9 cellular contexts compared by ENCODE assay signal in the genomic region with DNA sequence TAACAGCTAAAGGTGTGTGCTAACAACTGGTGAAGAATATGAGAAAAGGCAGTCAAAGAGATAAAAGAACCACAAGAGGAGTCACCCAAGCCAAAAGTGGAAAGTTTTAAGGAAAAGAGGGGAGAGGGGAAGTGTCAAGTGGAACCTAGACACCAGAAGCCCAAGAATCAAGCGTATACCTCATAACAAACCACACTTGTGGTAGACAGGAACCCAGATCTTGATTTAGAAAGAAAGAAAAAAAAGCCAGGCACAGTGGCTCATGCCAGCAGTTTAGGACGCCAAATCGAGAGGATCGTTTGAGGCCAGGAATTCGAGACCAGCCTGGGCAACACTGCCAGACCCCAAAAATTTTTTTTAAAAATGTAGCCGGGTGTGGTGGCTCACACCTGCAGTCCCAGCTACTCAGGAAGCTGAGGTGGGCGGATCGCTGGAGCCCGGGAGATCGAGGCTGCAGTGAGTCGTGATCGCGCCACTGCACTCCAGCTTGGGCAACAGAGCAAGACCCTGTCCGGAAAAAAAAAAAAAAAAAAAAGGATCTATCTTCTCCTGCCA. TPM values are rescaled to one million over a fixed set of nuclear protein-coding genes. Genes with fewer than 3 reads are reported as not detected.
A peak's percentile ranks its signal among the peaks of the same experiment; 100 is the strongest.
DNase-seq lines count a peak whose midpoint lies in the region; ATAC-seq, FAIRE-seq and TF ChIP-seq lines count a peak whose summit lies in the region.
"Had no signal": no experiment of that assay in that cellular context is flagged by ENCODE, and none has a peak within 500 bp of the region (broad histone marks: within the 10 kb centered on the region; RNA-seq: fewer than 3 reads in every experiment).

No MANE protein-coding gene starts in this region.

- no peak for TF ChIP-seq EP300 in H1 (IDR thresholded peaks at IDR 0.05; ENCODE audit: borderline replicate concordance in 1 of 2, low read depth in 2 of 2, low read length in 2 of 2)

- H4K91ac ChIP-seq in H1 (replicated peaks; ENCODE audit: insufficient read length, low read length): no peak overlapping the region

- FAIRE-seq in H1 (lab: Jason Lieb, UNC) (no peak), pancreas (lab: Jason Lieb, UNC) (no peak), RCC 7860 (lab: Jason Lieb, UNC) (no peak)

- H3K9me2 ChIP-seq in PC-3 (replicated peaks; ENCODE audit: low read length): no peaks in the 10 kb centered on the region

- H3K4me1 ChIP-seq in PC-3 (ENCODE audit: insufficient read depth, low read length) (peaks cover 21% of the 10 kb centered on the region), H1 (replicated peaks in 1 of 4; ENCODE audit: control insufficient read depth in 3 of 4, insufficient read depth in 4 of 4, low read length in 3 of 4) (peaks cover 0 to 1% (median 0%) of the 10 kb centered on the region in 4 experiments; a peak in 3 of 7 replicates), pancreas (peaks cover 0 to 10% (median 6%) of the 10 kb centered on the region in 3 donors)

- intact Hi-C loops in PC-3 (cut with micrococcal nuclease) (no loop called here), pancreas (cut with DNase I) (no loop called here)

- H4K20me1 ChIP-seq in PC-3 (ENCODE audit: low read length) (no peaks in the 10 kb centered on the region), H1 (replicated peaks in 1 of 2; ENCODE audit: control insufficient read depth in 1 of 2, insufficient read depth in 2 of 2, low read length in 2 of 2) (no peaks in the 10 kb centered on the region)

- no peak for TF ChIP-seq RAD21 in H1 (IDR thresholded peaks at IDR 0.05 in 1 of 2, conservative IDR thresholded peaks at IDR 0.05 in 1 of 2; ENCODE audit: low read depth in 2 of 2, low read length in 2 of 2)

- peaks cover 9% of the 10 kb centered on the region for H3K79me1 ChIP-seq in H1 (ENCODE audit: low read depth, low read length)

- no peak overlapping the region for H3K14ac ChIP-seq in H1 (ENCODE audit: insufficient read length)

- peaks cover 2% of the 10 kb centered on the region; the same call in 1 of the 2 replicates for H3K23me2 ChIP-seq in H1 (ENCODE audit: low read depth, low read length)

- peak overlapping the region; percentile 96 for H3K4me2 ChIP-seq in PC-3 (ENCODE audit: low read length)
- H3K4me2 ChIP-seq in H1 (ENCODE audit: insufficient read depth in 1 of 2, low read depth in 2 of 2, low read length in 2 of 2): peak overlapping the region; percentile 71 to 77

- CTCF ChIA-PET in PC-3 (lab: Charles Lee) (no interaction called here), H1 (lab: Charles Lee; ENCODE audit: partially characterized antibody) (interaction anchor here (0.5 to 1.1 kb wide), 4 partner anchors 36 to 419 kb away, joined by 3 to 5 read pairs (median 3); no protein-coding TSS in a partner anchor)

- H4K8ac ChIP-seq in H1 (ENCODE audit: extremely low read depth, insufficient read depth, low read length): no peak overlapping the region

- H2BK15ac ChIP-seq in H1 (ENCODE audit: low read length): no peak overlapping the region

- H3K4me3 ChIP-seq in PC-3 (ENCODE audit: low read length): peak overlapping the region; percentile 94
- H3K4me3 ChIP-seq in H1 (ENCODE audit: extremely low read depth in 1 of 4, insufficient read depth in 2 of 4, low read depth in 3 of 4, low read length in 4 of 4): peak overlapping the region; percentile 72 to 98 (median 94)
- peak overlapping the region; percentile 85 to 99 (median 93) for H3K4me3 ChIP-seq in pancreas

- H3K36me3 ChIP-seq in PC-3 (ENCODE audit: low read depth, low read length) (peaks cover under 1% of the 10 kb centered on the region; the same call in 1 of the 2 replicates), H1 (ENCODE audit: control insufficient read depth in 2 of 4, insufficient read depth in 4 of 4, low read length in 3 of 4) (peaks cover 0 to 11% (median 4%) of the 10 kb centered on the region in 4 experiments; a peak in 3 of 8 replicates), pancreas (no peaks in the 10 kb centered on the region)

- TF ChIP-seq CTCF in PC-3 (conservative IDR thresholded peaks at IDR 0.05; ENCODE audit: low read depth, low read length): no peak
- no peak for TF ChIP-seq CTCF in H1 (IDR thresholded peaks at IDR 0.05; ENCODE audit: control extremely low read depth in 1 of 3, insufficient read depth in 1 of 3, low read depth in 1 of 3, low read length in 3 of 3)
- TF ChIP-seq CTCF in pancreas (IDR thresholded peaks at IDR 0.05): no peak

- POLR2A ChIA-PET in PC-3 (lab: Charles Lee; ENCODE audit: unreplicated experiment): no interaction called here
- POLR2A ChIA-PET in H1 (lab: Charles Lee; ENCODE audit: partially characterized antibody): interaction anchor here (0.6 to 2.8 kb wide), 4 partner anchors 9 to 39 kb away, joined by 3 to 9 read pairs (median 5); a partner anchor contains a TSS

- H3K79me2 ChIP-seq in PC-3 (ENCODE audit: low read length): peaks cover 52% of the 10 kb centered on the region
- peaks cover 5 to 46% of the 10 kb centered on the region in 2 experiments; a peak in 3 of 4 replicates for H3K79me2 ChIP-seq in H1 (ENCODE audit: control insufficient read depth in 1 of 2, insufficient read depth in 2 of 2, low read length in 2 of 2)

- no peak overlapping the region for H2BK5ac ChIP-seq in H1 (ENCODE audit: low read depth, low read length)

- peaks cover 4% of the 10 kb centered on the region for H3F3A ChIP-seq in PC-3 (ENCODE audit: low read length, unreplicated experiment)

- BruUV-seq in PC-3 (replicated peaks; lab: Mats Ljungman, UMichigan): no TSS peak

- peak overlapping the region; percentile 93 for H3K9ac ChIP-seq in PC-3 (ENCODE audit: low read length)
- H3K9ac ChIP-seq in H1 (replicated peaks in 1 of 4; ENCODE audit: extremely low read depth in 1 of 4, low read depth in 3 of 4, low read length in 3 of 4): peak overlapping the region in 2 of 4 experiments; percentile 63 to 72; a peak in 3 of 7 replicates

- H2BK120ac ChIP-seq in H1 (replicated peaks; ENCODE audit: low read depth, low read length): no peak overlapping the region

- H2AK5ac ChIP-seq in H1 (ENCODE audit: low read depth, low read length): no peak overlapping the region

- no peak overlapping the region for H3K23ac ChIP-seq in H1 (ENCODE audit: insufficient read length)

- H4K5ac ChIP-seq in H1 (ENCODE audit: insufficient read length, low read depth, low read length): no peak overlapping the region

- H2BK12ac ChIP-seq in H1 (ENCODE audit: low read depth, low read length): no peak overlapping the region

- H2AFZ ChIP-seq in PC-3 (ENCODE audit: low read length) (peak overlapping the region; percentile 98), H1 (ENCODE audit: low read length) (peak overlapping the region; percentile 75; the same call in 1 of the 2 replicates)

- H3K9me3 ChIP-seq in PC-3 (ENCODE audit: low read length) (no peaks in the 10 kb centered on the region), H1 (ENCODE audit: insufficient read depth in 2 of 2, low read depth in 1 of 2, low read length in 1 of 2) (no peaks in the 10 kb centered on the region), pancreas (no peaks in the 10 kb centered on the region)

- TF ChIP-seq POLR2A in H1 (IDR thresholded peaks at IDR 0.05; ENCODE audit: control extremely low read depth in 1 of 2, low read depth in 2 of 2, low read length in 2 of 2): no peak

- H3K27ac ChIP-seq in PC-3 (ENCODE audit: low read length) (no peak overlapping the region), H1 (ENCODE audit: low read depth, low read length) (no peak overlapping the region), pancreas (no peak overlapping the region)

- no peak overlapping the region for H3K4ac ChIP-seq in H1 (replicated peaks; ENCODE audit: insufficient read length, low read depth, low read length)

- H3K18ac ChIP-seq in H1 (ENCODE audit: extremely low read depth, low read length): no peak overlapping the region

- no peak overlapping the region for H3K56ac ChIP-seq in H1 (replicated peaks; ENCODE audit: insufficient read length, low read depth, low read length)

- no peak overlapping the region for H2BK20ac ChIP-seq in H1 (ENCODE audit: low read length)

- ATAC-seq in GM18909 (IDR thresholded peaks at IDR 0.05; ENCODE audit: poor library complexity, unreplicated experiment): peak; percentile 7
- no peak for ATAC-seq in PC-3
- no peak for ATAC-seq in pancreas
- no peak for ATAC-seq in HG03280 (IDR thresholded peaks at IDR 0.05; ENCODE audit: unreplicated experiment)
- no peak for ATAC-seq in GM18517 (IDR thresholded peaks at IDR 0.05; ENCODE audit: unreplicated experiment)

- 76% methylated on average over 13 of the region's 14 CpGs; no CpG with 5 or more reads in 1 of the 2 experiments for WGBS in H1 (ENCODE audit: extremely low coverage in 1 of 2, insufficient coverage in 1 of 2, insufficient read length in 1 of 2, insufficient replicate concordance in 2 of 2, low coverage in 1 of 2, low lambda C conversion rate in 2 of 2, missing lambda C conversion rate in 1 of 2), 2 experiments
- WGBS in pancreas, 2 donors: 33 to 37% methylated on average over 14 of the region's 14 CpGs

- DNase-seq in PC-3 (peak; percentile 3), H1 (ENCODE audit: low read depth in 1 of 2, low spot score in 2 of 2) (no peak), pancreas (no peak), RCC 7860 (ENCODE audit: low spot score) (no peak), RPMI8226 (no peak)

- no peaks in the 10 kb centered on the region for H3K27me3 ChIP-seq in PC-3 (ENCODE audit: low read length)
- H3K27me3 ChIP-seq in H1 (replicated peaks in 1 of 4; ENCODE audit: control insufficient read depth in 3 of 4, extremely low read depth in 1 of 4, insufficient read depth in 3 of 4, low read length in 3 of 4): no peaks in the 10 kb centered on the region
- H3K27me3 ChIP-seq in pancreas: no peaks in the 10 kb centered on the region

RNA-seq across cellular contexts. Expression of a gene that starts 0.9 kb away (rescaled TPM):
- total RNA-seq in PC-3 (2014; rRNA removed): 18.3 and 24.7 TPM in 2 replicates
- 40.2 and 40.4 TPM in 2 replicates for total RNA-seq in H1 (2021; fragmentation: NEBNext Ultra II Directional; extraction: Animal tissue kit (Norgen Biotek cat#: 25700))
- 11.4 and 17.9 TPM in 2 replicates for polyA plus RNA-seq in H1 (2011; rRNA removed)
- 18.4 TPM for polyA plus RNA-seq in H1 (2011; cell fraction: cytosol; rRNA removed)
- 8.7 TPM for polyA plus RNA-seq in H1 (2011; cell fraction: nucleus; rRNA removed)
- 29.6 to 36.7 TPM (median 31.7 TPM) in 4 replicates for polyA plus RNA-seq in H1 (2012, experiment 1 of 2)
- polyA plus RNA-seq in H1 (2012, experiment 2 of 2): 10.5 TPM
- polyA plus RNA-seq in H1 (2013, experiment 1 of 2): 22.2 TPM
- polyA plus RNA-seq in H1 (2013, experiment 2 of 2): 24.5 TPM
- polyA minus RNA-seq in H1 (2011; rRNA and poly(A)+ RNA removed): 26.9 and 31.3 TPM in 2 replicates
- polyA minus RNA-seq in H1 (2011; cell fraction: cytosol; rRNA and poly(A)+ RNA removed): 11.8 TPM
- 8.9 TPM for polyA minus RNA-seq in H1 (2011; cell fraction: nucleus; rRNA and poly(A)+ RNA removed)
- total RNA-seq in pancreas: 1 to 10 TPM; 5.8 to 9.6 (median 8.5) TPM
- polyA plus RNA-seq in pancreas: 10 to 100 TPM in 1 of 2 donors, 1 to 10 TPM in 1; 7.3 to 15.6 TPM

RNA-seq across cellular contexts. Expression of a gene that starts 38.2 kb away (rescaled TPM):
- total RNA-seq in PC-3 (2014; rRNA removed) (136 and 143 TPM in 2 replicates), pancreas (100 to 1,000 TPM in 4 of 6 donors, 10 to 100 TPM in 2; 83.7 to 142 (median 107) TPM)
- total RNA-seq in H1 (2021; fragmentation: NEBNext Ultra II Directional; extraction: Animal tissue kit (Norgen Biotek cat#: 25700)): 305 TPM in 2 replicates
- polyA plus RNA-seq in H1 (2011; rRNA removed) (32.5 and 52.0 TPM in 2 replicates), pancreas (10 to 100 TPM; 30.4 to 83.3 TPM)
- 132 TPM for polyA plus RNA-seq in H1 (2011; cell fraction: cytosol; rRNA removed)
- 45.9 TPM for polyA plus RNA-seq in H1 (2011; cell fraction: nucleus; rRNA removed)
- 322 to 358 TPM (median 337 TPM) in 4 replicates for polyA plus RNA-seq in H1 (2012, experiment 1 of 2)
- 43.0 TPM for polyA plus RNA-seq in H1 (2012, experiment 2 of 2)
- polyA plus RNA-seq in H1 (2013, experiment 1 of 2): 191 TPM
- 216 TPM for polyA plus RNA-seq in H1 (2013, experiment 2 of 2)
- 103 and 149 TPM in 2 replicates for polyA minus RNA-seq in H1 (2011; rRNA and poly(A)+ RNA removed)
- 87.9 TPM for polyA minus RNA-seq in H1 (2011; cell fraction: cytosol; rRNA and poly(A)+ RNA removed)
- 60.0 TPM for polyA minus RNA-seq in H1 (2011; cell fraction: nucleus; rRNA and poly(A)+ RNA removed)

RNA-seq across cellular contexts. Expression of a gene that starts 38.7 kb away (rescaled TPM):
- total RNA-seq in PC-3 (2014; rRNA removed) (7.9 and 8.5 TPM in 2 replicates), pancreas (10 to 100 TPM in 3 of 6 donors, 1 to 10 TPM in 3; 8.5 to 13.6 (median 10.0) TPM)
- total RNA-seq in H1 (2021; fragmentation: NEBNext Ultra II Directional; extraction: Animal tissue kit (Norgen Biotek cat#: 25700)): 21.5 and 25.8 TPM in 2 replicates
- polyA plus RNA-seq in H1 (2011; rRNA removed) (9.9 and 29.2 TPM in 2 replicates), pancreas (1 to 10 TPM; 4.0 to 5.1 TPM)
- 13.1 TPM for polyA plus RNA-seq in H1 (2011; cell fraction: cytosol; rRNA removed)
- polyA plus RNA-seq in H1 (2011; cell fraction: nucleus; rRNA removed): 14.7 TPM
- 9.7 to 11.8 TPM (median 10.5 TPM) in 4 replicates for polyA plus RNA-seq in H1 (2012, experiment 1 of 2)
- polyA plus RNA-seq in H1 (2012, experiment 2 of 2): 3.7 TPM
- polyA plus RNA-seq in H1 (2013, experiment 1 of 2): 10.2 TPM
- 10.2 TPM for polyA plus RNA-seq in H1 (2013, experiment 2 of 2)
- polyA minus RNA-seq in H1 (2011; rRNA and poly(A)+ RNA removed): 37.0 and 40.4 TPM in 2 replicates
- 37.6 TPM for polyA minus RNA-seq in H1 (2011; cell fraction: cytosol; rRNA and poly(A)+ RNA removed)
- 41.8 TPM for polyA minus RNA-seq in H1 (2011; cell fraction: nucleus; rRNA and poly(A)+ RNA removed)

RNA-seq across cellular contexts. Expression of a gene that starts 43.6 kb away (rescaled TPM):
- total RNA-seq in PC-3 (2014; rRNA removed) (not detected in 2 replicates), pancreas (not detected)
- total RNA-seq in H1 (2021; fragmentation: NEBNext Ultra II Directional; extraction: Animal tissue kit (Norgen Biotek cat#: 25700)): not detected in 2 replicates
- polyA plus RNA-seq in H1 (2011; rRNA removed) (not detected in 2 replicates), pancreas (under 1 TPM in 1 of 2 donors, not detected in 1; 0.02 TPM)
- polyA plus RNA-seq in H1 (2011; cell fraction: cytosol; rRNA removed): not detected
- not detected for polyA plus RNA-seq in H1 (2011; cell fraction: nucleus; rRNA removed)
- polyA plus RNA-seq in H1 (2012, experiment 1 of 2): 0.07 to 0.14 TPM (median 0.09 TPM) in 4 replicates
- not detected for polyA plus RNA-seq in H1 (2012, experiment 2 of 2)
- polyA plus RNA-seq in H1 (2013, experiment 1 of 2): not detected
- polyA plus RNA-seq in H1 (2013, experiment 2 of 2): not detected
- polyA minus RNA-seq in H1 (2011; rRNA and poly(A)+ RNA removed): not detected in 2 replicates
- polyA minus RNA-seq in H1 (2011; cell fraction: cytosol; rRNA and poly(A)+ RNA removed): not detected
- polyA minus RNA-seq in H1 (2011; cell fraction: nucleus; rRNA and poly(A)+ RNA removed): not detected
- total RNA-seq: T-helper 2 cell treated with Interferon-gamma antibody and Interleukin-4, amounts not matched to agents 100 ng/mL and 5 ng/mL, for 36 hours had no signal
